Comparison of ENCODE assay signal across 15 cellular contexts in the genomic region with DNA sequence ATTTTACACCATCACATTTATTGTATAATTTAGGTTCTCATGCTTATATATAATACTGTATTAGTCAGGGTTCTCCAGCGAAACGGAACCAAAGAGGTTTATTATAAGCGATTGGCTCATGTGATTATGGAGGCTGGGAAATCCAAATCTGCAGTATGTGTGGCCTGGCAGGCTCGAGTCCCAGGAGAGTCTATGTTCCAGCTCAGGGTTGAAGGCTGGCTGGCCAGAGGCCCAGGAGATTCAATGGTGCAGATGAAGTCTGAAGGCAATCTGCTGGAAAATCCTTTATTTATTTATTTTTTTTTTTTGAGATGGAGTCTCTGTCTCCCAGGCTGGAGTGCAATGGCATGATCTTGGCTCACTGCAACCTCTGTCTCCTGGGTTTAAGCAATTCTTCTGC.
A peak's percentile ranks its signal among the peaks of the same experiment; 100 is the strongest.
DNase-seq lines count a peak whose midpoint lies in the region; ATAC-seq and TF ChIP-seq lines count a peak whose summit lies in the region.
"Had no signal": no experiment of that assay in that cellular context is flagged by ENCODE, and none has a peak within 500 bp of the region (broad histone marks: within the 10 kb centered on the region; RNA-seq: fewer than 3 reads in every experiment).

No MANE protein-coding gene starts in this region.

- H3K4me1 Mint-ChIP-seq in glutamatergic neuron (ENCODE audit: low read depth, unreplicated experiment) (peaks cover 12% of the 10 kb centered on the region), type B pancreatic cell (ENCODE audit: unreplicated experiment) (no peaks in the 10 kb centered on the region)
- no peaks in the 10 kb centered on the region for H3K4me1 Mint-ChIP-seq in stimulated activated naive B cell treated with anti-CD40 and anti-IgM and Interleukin-4, amounts not matched to agents 10 μg/mL and 1 μg/mL and 100 μg/mL, for 72 hours
- H3K4me1 Mint-ChIP-seq: CD4-positive, CD25-positive, alpha-beta regulatory T cell; GM23338 had no signal

- H3K27ac ChIP-seq in left ventricle myocardium inferior (replicated peaks) = no peak overlapping the region
- H3K27ac ChIP-seq: BLaER1 treated with 17β-estradiol and CSF1 and Interleukin-3, amounts not matched to agents 10 nM and 100 nM had no signal

- no peak for TF ChIP-seq CTCF in left ventricle myocardium inferior (IDR thresholded peaks at IDR 0.05; ENCODE audit: borderline replicate concordance)
- TF ChIP-seq CTCF in choroid plexus epithelial cell (conservative IDR thresholded peaks at IDR 0.05; ENCODE audit: low read depth, low read length) = no peak
- no peak for TF ChIP-seq CTCF in glutamatergic neuron (IDR thresholded peaks at IDR 0.05; ENCODE audit: partially characterized antibody, unreplicated experiment)
- TF ChIP-seq CTCF in type B pancreatic cell (conservative IDR thresholded peaks at IDR 0.05) = no peak

- no peaks in the 10 kb centered on the region for H3K27me3 ChIP-seq in left ventricle myocardium inferior (ENCODE audit: low read depth)
- H3K27me3 ChIP-seq: BLaER1 treated with 17β-estradiol and CSF1 and Interleukin-3, amounts not matched to agents 10 nM and 100 nM had no signal

- no peaks in the 10 kb centered on the region for H3K36me3 ChIP-seq in left ventricle myocardium inferior
- H3K36me3 ChIP-seq: BLaER1 treated with 17β-estradiol and CSF1 and Interleukin-3, amounts not matched to agents 10 nM and 100 nM had no signal

- H3K4me3 ChIP-seq in left ventricle myocardium inferior (no peak overlapping the region), choroid plexus epithelial cell (ENCODE audit: low read depth, low read length) (no peak overlapping the region)
- H3K4me3 ChIP-seq: BLaER1 treated with 17β-estradiol and CSF1 and Interleukin-3, amounts not matched to agents 10 nM and 100 nM; GM12878; GM23338 had no signal

- no peak for ATAC-seq in left ventricle myocardium superior
- no peak for ATAC-seq in stimulated activated naive B cell treated with anti-CD40 and anti-IgM and Interleukin-4, amounts not matched to agents 10 μg/mL and 1 μg/mL and 100 μg/mL, for 72 hours (replicated peaks)
- ATAC-seq in GM19452 (IDR thresholded peaks at IDR 0.05; ENCODE audit: unreplicated experiment) = no peak
- ATAC-seq: GM12878, GM23338 had no signal

- DNase-seq in left ventricle myocardium superior (peak; percentile 26), left ventricle myocardium inferior (no peak), choroid plexus epithelial cell (ENCODE audit: low read depth) (peak; percentile 10), glutamatergic neuron (peak; percentile 34), type B pancreatic cell (ENCODE audit: extremely low spot score, unreplicated experiment) (no peak)
- DNase-seq in stimulated activated naive B cell treated with anti-CD40 and anti-IgM and Interleukin-4, amounts not matched to agents 10 μg/mL and 1 μg/mL and 100 μg/mL, for 72 hours = no peak
- DNase-seq: 8988T; ACHN; CD4-positive, CD25-positive, alpha-beta regulatory T cell; DMS79; H7 had no signal

- H3K27ac Mint-ChIP-seq in glutamatergic neuron (ENCODE audit: unreplicated experiment) (peak overlapping the region; percentile 88), type B pancreatic cell (no peak overlapping the region)
- no peak overlapping the region for H3K27ac Mint-ChIP-seq in stimulated activated naive B cell treated with anti-CD40 and anti-IgM and Interleukin-4, amounts not matched to agents 10 μg/mL and 1 μg/mL and 100 μg/mL, for 72 hours
- H3K27ac Mint-ChIP-seq: CD4-positive, CD25-positive, alpha-beta regulatory T cell; GM23338 had no signal

- H3K27me3 Mint-ChIP-seq in glutamatergic neuron (ENCODE audit: unreplicated experiment) (peaks cover 11% of the 10 kb centered on the region), type B pancreatic cell (no peaks in the 10 kb centered on the region)
- H3K27me3 Mint-ChIP-seq in stimulated activated naive B cell treated with anti-CD40 and anti-IgM and Interleukin-4, amounts not matched to agents 10 μg/mL and 1 μg/mL and 100 μg/mL, for 72 hours = peaks cover 0 to 16% of the 10 kb centered on the region in 2 donors
- H3K27me3 Mint-ChIP-seq: CD4-positive, CD25-positive, alpha-beta regulatory T cell had no signal

- H3K4me3 Mint-ChIP-seq in glutamatergic neuron (ENCODE audit: unreplicated experiment) (no peak overlapping the region), type B pancreatic cell (no peak overlapping the region)
- no peak overlapping the region for H3K4me3 Mint-ChIP-seq in stimulated activated naive B cell treated with anti-CD40 and anti-IgM and Interleukin-4, amounts not matched to agents 10 μg/mL and 1 μg/mL and 100 μg/mL, for 72 hours
- H3K4me3 Mint-ChIP-seq: CD4-positive, CD25-positive, alpha-beta regulatory T cell; GM23338 had no signal

- intact Hi-C loops in left ventricle myocardium superior (cut with micrococcal nuclease) (no loop called here), left ventricle myocardium inferior (cut with micrococcal nuclease) (no loop called here)

- H3K36me3 Mint-ChIP-seq in glutamatergic neuron (ENCODE audit: unreplicated experiment) = peaks cover 48% of the 10 kb centered on the region
- H3K36me3 Mint-ChIP-seq in stimulated activated naive B cell treated with anti-CD40 and anti-IgM and Interleukin-4, amounts not matched to agents 10 μg/mL and 1 μg/mL and 100 μg/mL, for 72 hours = no peaks in the 10 kb centered on the region
- H3K36me3 Mint-ChIP-seq in type B pancreatic cell = no peaks in the 10 kb centered on the region
- H3K36me3 Mint-ChIP-seq: CD4-positive, CD25-positive, alpha-beta regulatory T cell had no signal

- H3K9me3 Mint-ChIP-seq in glutamatergic neuron (ENCODE audit: unreplicated experiment) (peaks cover 28% of the 10 kb centered on the region), type B pancreatic cell (peaks cover 11% of the 10 kb centered on the region)
- peaks cover 13 to 14% of the 10 kb centered on the region in 2 donors for H3K9me3 Mint-ChIP-seq in stimulated activated naive B cell treated with anti-CD40 and anti-IgM and Interleukin-4, amounts not matched to agents 10 μg/mL and 1 μg/mL and 100 μg/mL, for 72 hours

- peaks cover 53% of the 10 kb centered on the region for H3K9me3 ChIP-seq in left ventricle myocardium inferior (replicated peaks)

- H3K4me1 ChIP-seq in left ventricle myocardium inferior = no peaks in the 10 kb centered on the region
- H3K4me1 ChIP-seq: BLaER1 treated with 17β-estradiol and CSF1 and Interleukin-3, amounts not matched to agents 10 nM and 100 nM had no signal

Comparison
In these comparisons a context has a peak if more than half of its experiments do, and no peak if none do; other contexts are left out.
1. DNase-seq: peak in left ventricle myocardium superior (single experiment), choroid plexus epithelial cell (single experiment) and glutamatergic neuron (single experiment); none in left ventricle myocardium inferior (single experiment), stimulated activated naive B cell treated with anti-CD40 and anti-IgM and Interleukin-4, amounts not matched to agents 10 μg/mL and 1 μg/mL and 100 μg/mL, for 72 hours (single experiment) and type B pancreatic cell (single experiment).